In the genomic region with DNA sequence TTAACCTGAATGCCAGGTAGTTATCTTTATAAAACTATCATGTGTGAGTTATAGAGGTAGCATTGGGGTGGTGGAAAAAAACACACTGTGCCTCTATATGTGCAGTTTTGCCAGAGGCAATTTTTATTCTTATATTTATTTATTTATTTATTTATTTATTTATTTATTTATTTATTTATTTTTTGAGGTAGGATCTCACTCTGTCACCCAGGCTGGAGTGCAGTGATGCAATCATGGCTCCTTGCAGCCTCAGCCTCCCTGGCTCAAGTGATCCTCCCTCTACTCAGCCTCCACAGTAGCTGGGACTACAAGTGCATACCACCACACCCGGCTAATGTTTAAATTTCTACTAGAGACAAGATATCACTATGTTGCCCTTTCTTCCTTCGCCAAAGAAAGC, we compare ENCODE assay signal across 7 cellular contexts.
DNase-seq lines count a peak whose midpoint lies in the region; FAIRE-seq and TF ChIP-seq lines count a peak whose summit lies in the region.
"Not testable (repeated sequence)": the region's sequence is repeated elsewhere in the genome, so short reads cannot be mapped to it uniquely, and the experiment has no call there.

No MANE protein-coding gene starts in this region.

- not testable (repeated sequence) for TF ChIP-seq CTCF in right atrium auricular region (IDR thresholded peaks at IDR 0.05)

- H3K4me1 ChIP-seq in right atrium auricular region, result not testable (repeated sequence)

- H3K27me3 ChIP-seq in H7 (ENCODE audit: control insufficient read depth, insufficient read depth, low read length); right atrium auricular region: not testable (repeated sequence)

- not testable (repeated sequence) for H3K9me3 ChIP-seq in right atrium auricular region

- H3K36me3 ChIP-seq in H7 (replicated peaks; ENCODE audit: control insufficient read depth, insufficient read depth, low read length); right atrium auricular region: not testable (repeated sequence)

- DNase-seq in AG08395 (ENCODE audit: low spot score), result peak; percentile 3
- DNase-seq in H7, result peak; percentile 3
- peak; percentile 18 for DNase-seq in NAMALWA (ENCODE audit: low spot score)
- DNase-seq in ecto neural progenitor cell (ENCODE audit: low spot score), result peak; percentile 48
- DNase-seq in right atrium auricular region (ENCODE audit: low spot score), result peak; percentile 77
- DNase-seq in medulla oblongata (ENCODE audit: extremely low spot score), result peak; percentile 29
- peak; percentile 1 for DNase-seq in urothelium cell line (ENCODE audit: low spot score)

- H3K27ac ChIP-seq in right atrium auricular region, result not testable (repeated sequence)

- not testable (repeated sequence) for H3K4me3 ChIP-seq in H7 (ENCODE audit: insufficient read depth, low read depth, low read length); right atrium auricular region

- not testable (repeated sequence) for FAIRE-seq in urothelium cell line (lab: Jason Lieb, UNC)

Comparison
In these comparisons a context has a peak if more than half of its experiments do, and no peak if none do; other contexts are left out.
1. DNase-seq: peak in every context shown above with its lines; median percentile 77 in right atrium auricular region; 48 in ecto neural progenitor cell; 29 in medulla oblongata; 18 in NAMALWA; 3 in AG08395; 3 in H7; 1 in urothelium cell line.